ENCODE assay signal across 2 cellular contexts in genomic region chr9:112623198-112623597, GRCh38.
TF ChIP-seq lines count a peak whose summit lies in the region.

No MANE protein-coding gene starts in this region.

TF ChIP-seq in SK-N-SH, 30 proteins besides CTCF, POLR2A, EP300 and RAD21 (continued from another document):
- TF ChIP-seq, protein P1, sequence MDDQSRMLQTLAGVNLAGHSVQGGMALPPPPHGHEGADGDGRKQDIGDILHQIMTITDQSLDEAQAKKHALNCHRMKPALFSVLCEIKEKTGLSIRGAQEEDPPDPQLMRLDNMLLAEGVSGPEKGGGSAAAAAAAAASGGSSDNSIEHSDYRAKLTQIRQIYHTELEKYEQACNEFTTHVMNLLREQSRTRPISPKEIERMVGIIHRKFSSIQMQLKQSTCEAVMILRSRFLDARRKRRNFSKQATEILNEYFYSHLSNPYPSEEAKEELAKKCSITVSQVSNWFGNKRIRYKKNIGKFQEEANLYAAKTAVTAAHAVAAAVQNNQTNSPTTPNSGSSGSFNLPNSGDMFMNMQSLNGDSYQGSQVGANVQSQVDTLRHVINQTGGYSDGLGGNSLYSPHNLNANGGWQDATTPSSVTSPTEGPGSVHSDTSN (IDR thresholded peaks at IDR 0.05) = peak; percentile 44; the same call in 1 of the 2 replicates
- peak; percentile 53; the same call in 1 of the 2 replicates for TF ChIP-seq TCF12 (IDR thresholded peaks at IDR 0.05)
- peak; percentile 42; the same call in 1 of the 2 replicates for TF ChIP-seq RCOR1 (IDR thresholded peaks at IDR 0.05; ENCODE audit: low read length)
- TF ChIP-seq, protein P2, sequence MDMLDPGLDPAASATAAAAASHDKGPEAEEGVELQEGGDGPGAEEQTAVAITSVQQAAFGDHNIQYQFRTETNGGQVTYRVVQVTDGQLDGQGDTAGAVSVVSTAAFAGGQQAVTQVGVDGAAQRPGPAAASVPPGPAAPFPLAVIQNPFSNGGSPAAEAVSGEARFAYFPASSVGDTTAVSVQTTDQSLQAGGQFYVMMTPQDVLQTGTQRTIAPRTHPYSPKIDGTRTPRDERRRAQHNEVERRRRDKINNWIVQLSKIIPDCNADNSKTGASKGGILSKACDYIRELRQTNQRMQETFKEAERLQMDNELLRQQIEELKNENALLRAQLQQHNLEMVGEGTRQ (IDR thresholded peaks at IDR 0.05; ENCODE audit: borderline replicate concordance, low read depth, low read length) = no peak
- no peak for TF ChIP-seq NRF1 (IDR thresholded peaks at IDR 0.05; ENCODE audit: low read depth, low read length)
- no peak for TF ChIP-seq TAF1 (IDR thresholded peaks at IDR 0.05; ENCODE audit: borderline replicate concordance, low read depth, low read length)
TF ChIP-seq in SK-N-SH: peak in this region for 4.

TF ChIP-seq in WTC11, 78 proteins besides CTCF, POLR2A, EP300 and RAD21 (continued from another document):
- TF ChIP-seq, protein P3, sequence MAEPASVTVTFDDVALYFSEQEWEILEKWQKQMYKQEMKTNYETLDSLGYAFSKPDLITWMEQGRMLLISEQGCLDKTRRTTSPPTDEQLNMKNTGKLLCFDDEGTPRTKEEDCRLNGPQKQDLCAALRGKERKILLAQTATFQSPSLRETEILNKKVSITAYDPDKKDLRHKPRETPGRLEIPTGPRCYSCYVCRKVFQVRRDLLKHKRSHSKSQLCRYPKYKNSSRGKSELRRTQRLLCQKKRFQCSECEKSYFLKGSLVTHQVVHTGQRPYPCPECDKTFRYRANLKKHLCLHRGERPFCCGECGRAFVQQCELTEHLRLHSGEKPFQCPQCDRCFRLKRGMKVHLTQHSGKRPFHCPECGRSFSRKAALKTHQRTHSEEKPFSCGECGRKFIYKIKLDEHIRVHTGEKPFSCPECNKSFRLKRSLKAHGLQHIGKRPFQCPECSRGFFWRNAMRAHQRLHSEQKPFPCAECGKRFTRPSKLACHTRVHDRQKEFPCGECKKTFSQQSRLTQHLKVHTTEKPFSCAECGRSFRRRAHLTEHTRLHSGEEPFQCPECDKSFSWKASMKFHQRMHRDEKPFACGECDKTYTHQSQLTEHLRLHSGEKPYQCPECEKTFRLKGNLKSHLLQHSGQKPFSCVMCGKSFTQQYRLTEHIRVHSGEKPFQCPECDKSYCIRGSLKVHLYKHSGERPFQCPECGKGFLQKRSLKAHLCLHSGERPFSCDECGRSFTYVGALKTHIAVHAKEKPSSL (CRISPR knock-in tag; conservative IDR thresholded peaks at IDR 0.05) = no peak
- TF ChIP-seq ATF1 (CRISPR knock-in tag; IDR thresholded peaks at IDR 0.05) (no peak), MLX (CRISPR knock-in tag; IDR thresholded peaks at IDR 0.05) (no peak), ZNF219 (CRISPR knock-in tag; IDR thresholded peaks at IDR 0.05; ENCODE audit: borderline replicate concordance) (no peak), MYBL2 (CRISPR knock-in tag; IDR thresholded peaks at IDR 0.05) (no peak), USF1 (CRISPR knock-in tag; IDR thresholded peaks at IDR 0.05) (no peak), GTF2I (CRISPR knock-in tag; conservative IDR thresholded peaks at IDR 0.05) (no peak), EMX1 (CRISPR knock-in tag; IDR thresholded peaks at IDR 0.05) (no peak), PRRX2 (CRISPR knock-in tag; IDR thresholded peaks at IDR 0.05) (no peak), NR3C1 (CRISPR knock-in tag; conservative IDR thresholded peaks at IDR 0.05; ENCODE audit: low read depth) (no peak)
- TF ChIP-seq, protein P4, sequence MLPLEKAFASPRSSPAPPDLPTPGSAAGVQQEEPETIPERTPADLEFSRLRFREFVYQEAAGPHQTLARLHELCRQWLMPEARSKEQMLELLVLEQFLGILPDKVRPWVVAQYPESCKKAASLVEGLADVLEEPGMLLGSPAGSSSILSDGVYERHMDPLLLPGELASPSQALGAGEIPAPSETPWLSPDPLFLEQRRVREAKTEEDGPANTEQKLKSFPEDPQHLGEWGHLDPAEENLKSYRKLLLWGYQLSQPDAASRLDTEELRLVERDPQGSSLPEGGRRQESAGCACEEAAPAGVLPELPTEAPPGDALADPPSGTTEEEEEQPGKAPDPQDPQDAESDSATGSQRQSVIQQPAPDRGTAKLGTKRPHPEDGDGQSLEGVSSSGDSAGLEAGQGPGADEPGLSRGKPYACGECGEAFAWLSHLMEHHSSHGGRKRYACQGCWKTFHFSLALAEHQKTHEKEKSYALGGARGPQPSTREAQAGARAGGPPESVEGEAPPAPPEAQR (CRISPR knock-in tag; IDR thresholded peaks at IDR 0.05) = no peak
- TF ChIP-seq, protein P5, sequence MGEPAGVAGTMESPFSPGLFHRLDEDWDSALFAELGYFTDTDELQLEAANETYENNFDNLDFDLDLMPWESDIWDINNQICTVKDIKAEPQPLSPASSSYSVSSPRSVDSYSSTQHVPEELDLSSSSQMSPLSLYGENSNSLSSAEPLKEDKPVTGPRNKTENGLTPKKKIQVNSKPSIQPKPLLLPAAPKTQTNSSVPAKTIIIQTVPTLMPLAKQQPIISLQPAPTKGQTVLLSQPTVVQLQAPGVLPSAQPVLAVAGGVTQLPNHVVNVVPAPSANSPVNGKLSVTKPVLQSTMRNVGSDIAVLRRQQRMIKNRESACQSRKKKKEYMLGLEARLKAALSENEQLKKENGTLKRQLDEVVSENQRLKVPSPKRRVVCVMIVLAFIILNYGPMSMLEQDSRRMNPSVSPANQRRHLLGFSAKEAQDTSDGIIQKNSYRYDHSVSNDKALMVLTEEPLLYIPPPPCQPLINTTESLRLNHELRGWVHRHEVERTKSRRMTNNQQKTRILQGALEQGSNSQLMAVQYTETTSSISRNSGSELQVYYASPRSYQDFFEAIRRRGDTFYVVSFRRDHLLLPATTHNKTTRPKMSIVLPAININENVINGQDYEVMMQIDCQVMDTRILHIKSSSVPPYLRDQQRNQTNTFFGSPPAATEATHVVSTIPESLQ (CRISPR knock-in tag; IDR thresholded peaks at IDR 0.05) = no peak
- TF ChIP-seq, protein P6, sequence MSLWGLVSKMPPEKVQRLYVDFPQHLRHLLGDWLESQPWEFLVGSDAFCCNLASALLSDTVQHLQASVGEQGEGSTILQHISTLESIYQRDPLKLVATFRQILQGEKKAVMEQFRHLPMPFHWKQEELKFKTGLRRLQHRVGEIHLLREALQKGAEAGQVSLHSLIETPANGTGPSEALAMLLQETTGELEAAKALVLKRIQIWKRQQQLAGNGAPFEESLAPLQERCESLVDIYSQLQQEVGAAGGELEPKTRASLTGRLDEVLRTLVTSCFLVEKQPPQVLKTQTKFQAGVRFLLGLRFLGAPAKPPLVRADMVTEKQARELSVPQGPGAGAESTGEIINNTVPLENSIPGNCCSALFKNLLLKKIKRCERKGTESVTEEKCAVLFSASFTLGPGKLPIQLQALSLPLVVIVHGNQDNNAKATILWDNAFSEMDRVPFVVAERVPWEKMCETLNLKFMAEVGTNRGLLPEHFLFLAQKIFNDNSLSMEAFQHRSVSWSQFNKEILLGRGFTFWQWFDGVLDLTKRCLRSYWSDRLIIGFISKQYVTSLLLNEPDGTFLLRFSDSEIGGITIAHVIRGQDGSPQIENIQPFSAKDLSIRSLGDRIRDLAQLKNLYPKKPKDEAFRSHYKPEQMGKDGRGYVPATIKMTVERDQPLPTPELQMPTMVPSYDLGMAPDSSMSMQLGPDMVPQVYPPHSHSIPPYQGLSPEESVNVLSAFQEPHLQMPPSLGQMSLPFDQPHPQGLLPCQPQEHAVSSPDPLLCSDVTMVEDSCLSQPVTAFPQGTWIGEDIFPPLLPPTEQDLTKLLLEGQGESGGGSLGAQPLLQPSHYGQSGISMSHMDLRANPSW (CRISPR knock-in tag; conservative IDR thresholded peaks at IDR 0.05; ENCODE audit: low read depth) = no peak
- TF ChIP-seq, protein P2 (CRISPR knock-in tag; IDR thresholded peaks at IDR 0.05) = no peak
- TF ChIP-seq, protein P7, sequence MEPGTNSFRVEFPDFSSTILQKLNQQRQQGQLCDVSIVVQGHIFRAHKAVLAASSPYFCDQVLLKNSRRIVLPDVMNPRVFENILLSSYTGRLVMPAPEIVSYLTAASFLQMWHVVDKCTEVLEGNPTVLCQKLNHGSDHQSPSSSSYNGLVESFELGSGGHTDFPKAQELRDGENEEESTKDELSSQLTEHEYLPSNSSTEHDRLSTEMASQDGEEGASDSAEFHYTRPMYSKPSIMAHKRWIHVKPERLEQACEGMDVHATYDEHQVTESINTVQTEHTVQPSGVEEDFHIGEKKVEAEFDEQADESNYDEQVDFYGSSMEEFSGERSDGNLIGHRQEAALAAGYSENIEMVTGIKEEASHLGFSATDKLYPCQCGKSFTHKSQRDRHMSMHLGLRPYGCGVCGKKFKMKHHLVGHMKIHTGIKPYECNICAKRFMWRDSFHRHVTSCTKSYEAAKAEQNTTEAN (CRISPR knock-in tag; IDR thresholded peaks at IDR 0.05) = no peak
